In the genomic region with DNA sequence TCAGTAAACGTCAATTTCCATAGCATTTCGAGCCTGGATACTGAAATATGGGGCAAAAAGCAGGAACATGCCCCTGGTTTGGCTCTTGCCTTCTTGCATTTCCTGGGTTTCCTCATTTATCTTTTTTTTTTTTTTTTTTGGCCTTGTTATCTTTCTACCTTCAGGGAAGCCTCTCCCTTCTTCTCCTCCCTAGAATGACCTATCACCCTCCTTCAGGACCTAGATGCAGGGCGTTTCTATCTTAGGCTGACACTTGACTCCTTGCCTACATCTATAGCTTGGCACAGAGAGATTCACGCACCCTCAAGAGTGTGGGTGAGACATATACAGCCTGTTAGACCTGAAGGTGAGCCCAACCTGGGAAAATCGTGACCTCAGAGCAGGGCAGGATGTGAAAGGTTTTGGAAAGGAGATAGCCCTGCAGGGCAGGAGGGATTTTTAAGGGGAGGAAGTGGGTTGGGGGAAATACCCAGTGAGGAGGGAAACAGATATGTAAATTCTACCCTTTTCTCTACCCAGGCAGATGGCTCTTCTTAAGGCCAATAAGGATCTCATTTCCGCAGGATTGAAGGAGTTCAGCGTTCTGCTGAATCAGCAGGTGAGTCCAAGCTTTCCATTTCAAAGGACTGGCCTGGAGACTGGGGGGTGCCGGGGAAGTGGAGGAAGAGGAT, we compare ENCODE assay signal across 13 cellular contexts. TPM values are rescaled to one million over a fixed set of nuclear protein-coding genes. Genes with fewer than 3 reads are reported as not detected.
DNase-seq lines count a peak whose midpoint lies in the region; ATAC-seq, FAIRE-seq and TF ChIP-seq lines count a peak whose summit lies in the region.
"Had no signal": no experiment of that assay in that cellular context is flagged by ENCODE, and none has a peak within 500 bp of the region (broad histone marks: within the 10 kb centered on the region; RNA-seq: fewer than 3 reads in every experiment).

A gene with protein sequence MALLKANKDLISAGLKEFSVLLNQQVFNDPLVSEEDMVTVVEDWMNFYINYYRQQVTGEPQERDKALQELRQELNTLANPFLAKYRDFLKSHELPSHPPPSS (plus strand): TSS at position 284 of the 671 bp plus-strand sequence. CDS start 240 bp downstream, at position 524.

- peaks cover 11 to 26% (median 17%) of the 10 kb centered on the region in 5 donors for H3K27me3 Mint-ChIP-seq in naive thymus-derived CD4-positive, alpha-beta T cell
- H3K27me3 Mint-ChIP-seq in activated T-helper 2 cell treated with anti-CD3 and anti-CD28 coated beads, Interferon-gamma antibody, Interleukin-2, Interleukin-4, amounts not matched to agents 10 μg/mL and 5 μg/mL and 100 μg/mL, durations not matched to agents 14 hours and 24 hours and 36 hours (ENCODE audit: low read depth), result peaks cover 21% of the 10 kb centered on the region

- H2AFZ ChIP-seq in HepG2 (ENCODE audit: low read length), result no peak within 1 kb of the TSS

- TF ChIP-seq POLR2A in HepG2 (IDR thresholded peaks at IDR 0.05; ENCODE audit: insufficient read depth in 1 of 2, low read depth in 2 of 2, low read length in 2 of 2) (no peak), right lobe of liver (IDR thresholded peaks at IDR 0.05) (no peak), body of pancreas (IDR thresholded peaks at IDR 0.05) (no peak)

- DNase-seq in HepG2 (ENCODE audit: low spot score) (no peak), right lobe of liver (no peak), body of pancreas (no peak), occipital lobe (lab: John Stamatoyannopoulos, UW) (no peak), T-helper 1 cell (no peak), NCI-H1105 treated with DMSO at 0.1 percent for 48 hours (lab: John Stamatoyannopoulos, UW) (no peak)
- DNase-seq in naive thymus-derived CD4-positive, alpha-beta T cell, result no peak
- DNase-seq in activated T-helper 2 cell treated with anti-CD3 and anti-CD28 coated beads, Interferon-gamma antibody, Interleukin-2, Interleukin-4, amounts not matched to agents 10 μg/mL and 5 μg/mL and 100 μg/mL, durations not matched to agents 14 hours and 24 hours and 36 hours (ENCODE audit: low spot score), result no peak
- DNase-seq: activated CD4-positive, alpha-beta T cell treated with anti-CD3 and anti-CD28 coated beads, Interleukin-2, amount 10 ng/mL, durations not matched to agents 24 days and 14 days; C1 segment of cervical spinal cord; NCI-H1436 treated with DMSO at 0.1 percent for 48 hours; NCI-H748 treated with DMSO at 0.1 percent for 48 hours had no signal

- WGBS in HepG2 (ENCODE audit: low lambda C conversion rate), result 15% methylated on average over 8 of the region's 8 CpGs
- 39% methylated on average over 8 of the region's 8 CpGs for WGBS in right lobe of liver (ENCODE audit: insufficient coverage, low coverage, low lambda C conversion rate, missing lambda C conversion rate)
- 48 to 54% methylated on average over 8 of the region's 8 CpGs for WGBS in body of pancreas, 2 donors

- no peak for TF ChIP-seq EP300 in HepG2 (IDR thresholded peaks at IDR 0.05; ENCODE audit: low read depth in 2 of 2, low read length in 2 of 2)
- no peak for TF ChIP-seq EP300 in HepG2 (CRISPR knock-in tag; IDR thresholded peaks at IDR 0.05; ENCODE audit: borderline replicate concordance)

- H3K27me3 ChIP-seq in HepG2 (ENCODE audit: control insufficient read depth in 1 of 2, insufficient read depth in 2 of 2, low read length in 2 of 2), result peaks cover 0 to 40% of the 10 kb centered on the region in 2 experiments; a peak in 4 of 5 replicates
- no peaks in the 10 kb centered on the region for H3K27me3 ChIP-seq in right lobe of liver
- no peaks in the 10 kb centered on the region for H3K27me3 ChIP-seq in body of pancreas
- H3K27me3 ChIP-seq in naive thymus-derived CD4-positive, alpha-beta T cell (ENCODE audit: control insufficient read depth in 2 of 2, insufficient read depth in 2 of 2, low read length in 2 of 2), result no peaks in the 10 kb centered on the region

- H3K4me2 ChIP-seq in HepG2 (ENCODE audit: low read depth, low read length), result peak within 1 kb of the TSS; percentile 45; the same call in 1 of the 2 replicates

- H3K9me3 ChIP-seq in HepG2 (ENCODE audit: low read length) (no peaks in the 10 kb centered on the region), right lobe of liver (no peaks in the 10 kb centered on the region), body of pancreas (no peaks in the 10 kb centered on the region)
- H3K9me3 ChIP-seq in naive thymus-derived CD4-positive, alpha-beta T cell (ENCODE audit: control insufficient read depth in 2 of 3, low read length in 3 of 3), result no peaks in the 10 kb centered on the region

- no TSS peak for BruUV-seq in HepG2 (replicated peaks; lab: Mats Ljungman, UMichigan)

- TF ChIP-seq CTCF in HepG2 (CRISPR knock-in tag; IDR thresholded peaks at IDR 0.05), result no peak
- TF ChIP-seq CTCF in right lobe of liver (IDR thresholded peaks at IDR 0.05), result no peak
- TF ChIP-seq CTCF in body of pancreas (IDR thresholded peaks at IDR 0.05), result no peak

- CTCF ChIA-PET in HepG2 (lab: Yijun Ruan, JAX; ENCODE audit: low intra/inter-chr PET ratio, low total read pairs), result no interaction called here
- CTCF ChIA-PET in naive thymus-derived CD4-positive, alpha-beta T cell (lab: Charles Lee), result no interaction called here

- no peaks in the 10 kb centered on the region for H3K36me3 Mint-ChIP-seq in naive thymus-derived CD4-positive, alpha-beta T cell
- no peaks in the 10 kb centered on the region for H3K36me3 Mint-ChIP-seq in activated T-helper 2 cell treated with anti-CD3 and anti-CD28 coated beads, Interferon-gamma antibody, Interleukin-2, Interleukin-4, amounts not matched to agents 10 μg/mL and 5 μg/mL and 100 μg/mL, durations not matched to agents 14 hours and 24 hours and 36 hours (ENCODE audit: low read depth)

- H4K20me1 ChIP-seq in HepG2 (ENCODE audit: insufficient read depth, low read length), result no peaks in the 10 kb centered on the region

- H3K79me2 ChIP-seq in HepG2 (ENCODE audit: insufficient read depth, low read length), result no peaks in the 10 kb centered on the region

- no peaks in the 10 kb centered on the region for H3K9me3 Mint-ChIP-seq in naive thymus-derived CD4-positive, alpha-beta T cell
- no peaks in the 10 kb centered on the region for H3K9me3 Mint-ChIP-seq in activated T-helper 2 cell treated with anti-CD3 and anti-CD28 coated beads, Interferon-gamma antibody, Interleukin-2, Interleukin-4, amounts not matched to agents 10 μg/mL and 5 μg/mL and 100 μg/mL, durations not matched to agents 14 hours and 24 hours and 36 hours
- H3K9me3 Mint-ChIP-seq: activated CD4-positive, alpha-beta T cell treated with anti-CD3 and anti-CD28 coated beads, Interleukin-2, amount 10 ng/mL, durations not matched to agents 24 days and 14 days had no signal

- H3K36me3 ChIP-seq in HepG2 (replicated peaks in 1 of 2; ENCODE audit: control insufficient read depth in 1 of 2, insufficient read depth in 2 of 2, low read length in 2 of 2) (no peaks in the 10 kb centered on the region), right lobe of liver (no peaks in the 10 kb centered on the region), body of pancreas (replicated peaks in 1 of 2; ENCODE audit: insufficient read depth in 1 of 2, low read depth in 2 of 2) (no peaks in the 10 kb centered on the region)
- H3K36me3 ChIP-seq in naive thymus-derived CD4-positive, alpha-beta T cell (ENCODE audit: control insufficient read depth in 2 of 3, insufficient read depth in 3 of 3, low read length in 3 of 3), result no peaks in the 10 kb centered on the region

- H3K27ac Mint-ChIP-seq in naive thymus-derived CD4-positive, alpha-beta T cell, result peak within 1 kb of the TSS in 2 of 9 donors; percentile 16 to 34
- no peak within 1 kb of the TSS for H3K27ac Mint-ChIP-seq in activated T-helper 2 cell treated with anti-CD3 and anti-CD28 coated beads, Interferon-gamma antibody, Interleukin-2, Interleukin-4, amounts not matched to agents 10 μg/mL and 5 μg/mL and 100 μg/mL, durations not matched to agents 14 hours and 24 hours and 36 hours
- H3K27ac Mint-ChIP-seq: activated CD4-positive, alpha-beta T cell treated with anti-CD3 and anti-CD28 coated beads, Interleukin-2, amount 10 ng/mL, durations not matched to agents 24 days and 14 days had no signal

- H3K4me3 ChIP-seq in HepG2 (replicated peaks in 1 of 3; ENCODE audit: insufficient read depth in 1 of 3, low read depth in 2 of 3, low read length in 3 of 3) (no peak within 1 kb of the TSS), right lobe of liver (no peak within 1 kb of the TSS), body of pancreas (no peak within 1 kb of the TSS)
- H3K4me3 ChIP-seq in naive thymus-derived CD4-positive, alpha-beta T cell (ENCODE audit: low read length), result no peak within 1 kb of the TSS

- peak within 1 kb of the TSS in 7 of 10 donors; percentile 39 to 75 (median 66) for H3K4me3 Mint-ChIP-seq in naive thymus-derived CD4-positive, alpha-beta T cell
- H3K4me3 Mint-ChIP-seq in activated T-helper 2 cell treated with anti-CD3 and anti-CD28 coated beads, Interferon-gamma antibody, Interleukin-2, Interleukin-4, amounts not matched to agents 10 μg/mL and 5 μg/mL and 100 μg/mL, durations not matched to agents 14 hours and 24 hours and 36 hours (ENCODE audit: low read depth), result no peak within 1 kb of the TSS

- peaks cover 26% of the 10 kb centered on the region for H3K4me1 ChIP-seq in HepG2 (ENCODE audit: insufficient read depth, low read length)
- no peaks in the 10 kb centered on the region for H3K4me1 ChIP-seq in right lobe of liver
- H3K4me1 ChIP-seq in body of pancreas, result peaks cover 8% of the 10 kb centered on the region
- peaks cover 0 to 7% of the 10 kb centered on the region in 2 donors for H3K4me1 ChIP-seq in naive thymus-derived CD4-positive, alpha-beta T cell (ENCODE audit: control insufficient read depth in 2 of 2, insufficient read depth in 2 of 2, low read length in 2 of 2)

- no peak for TF ChIP-seq RAD21 in HepG2 (CRISPR knock-in tag; IDR thresholded peaks at IDR 0.05)

- peaks cover 0 to 21% (median 7%) of the 10 kb centered on the region in 7 donors for H3K4me1 Mint-ChIP-seq in naive thymus-derived CD4-positive, alpha-beta T cell
- peaks cover 7% of the 10 kb centered on the region for H3K4me1 Mint-ChIP-seq in activated T-helper 2 cell treated with anti-CD3 and anti-CD28 coated beads, Interferon-gamma antibody, Interleukin-2, Interleukin-4, amounts not matched to agents 10 μg/mL and 5 μg/mL and 100 μg/mL, durations not matched to agents 14 hours and 24 hours and 36 hours (ENCODE audit: low read depth)

- in situ Hi-C loops in HepG2 (cut with HindIII; ENCODE audit: extremely low pct_ligation_motif_present, low pct_unique_long_range_greater_than_20kb), result no loop called here

- POLR2A ChIA-PET in HepG2 (lab: Yijun Ruan, JAX), result no interaction called here
- POLR2A ChIA-PET in naive thymus-derived CD4-positive, alpha-beta T cell (lab: Charles Lee), result no interaction called here

- no peak for FAIRE-seq in HepG2 (lab: Jason Lieb, UNC)

- intact Hi-C loops in HepG2 (cut with micrococcal nuclease; ENCODE audit: unreplicated experiment) (no loop called here), right lobe of liver (cut with DNase I) (no loop called here), body of pancreas (cut with DNase I) (no loop called here)
- intact Hi-C loops in naive thymus-derived CD4-positive, alpha-beta T cell (cut with micrococcal nuclease), result no loop called here
- intact Hi-C loops in activated T-helper 2 cell treated with anti-CD3 and anti-CD28 coated beads, Interferon-gamma antibody, Interleukin-2, Interleukin-4, amounts not matched to agents 10 μg/mL and 5 μg/mL and 100 μg/mL, durations not matched to agents 14 hours and 24 hours and 36 hours (cut with micrococcal nuclease), result no loop called here

- H3K27ac ChIP-seq in HepG2 (ENCODE audit: extremely low read length, insufficient read depth, low read length) (no peak within 1 kb of the TSS), right lobe of liver (no peak within 1 kb of the TSS), body of pancreas (peak within 1 kb of the TSS; percentile 37 to 69 (median 58))
- no peak within 1 kb of the TSS for H3K27ac ChIP-seq in naive thymus-derived CD4-positive, alpha-beta T cell (ENCODE audit: low read depth, low read length)

- ATAC-seq in HepG2 (no peak), right lobe of liver (no peak), body of pancreas (no peak)
- no peak for ATAC-seq in naive thymus-derived CD4-positive, alpha-beta T cell

- H3K9ac ChIP-seq in HepG2 (ENCODE audit: insufficient read depth, low read depth, low read length), result no peak within 1 kb of the TSS

RNA-seq across cellular contexts. Expression of the gene that starts here (rescaled TPM):
- total RNA-seq in HepG2 (2016; rRNA removed; fragmentation: Illumina TruSeq; extraction: Trizol), result not detected in 2 replicates
- total RNA-seq in HepG2 (2016; cell fraction: cytosol; rRNA removed; fragmentation: Illumina TruSeq; extraction: Trizol; ENCODE audit: low read depth), result not detected in 2 replicates
- not detected in 2 replicates for total RNA-seq in HepG2 (2016; cell fraction: insoluble cytoplasmic fraction; rRNA removed; fragmentation: Illumina TruSeq; extraction: Trizol)
- not detected in 2 replicates for total RNA-seq in HepG2 (2016; cell fraction: membrane; rRNA removed; fragmentation: Illumina TruSeq; extraction: Trizol)
- total RNA-seq in HepG2 (2016; cell fraction: nucleus; rRNA removed; fragmentation: Illumina TruSeq; extraction: Trizol), result not detected in 2 replicates
- polyA plus RNA-seq in HepG2 (2011; rRNA removed), result not detected in 2 replicates
- polyA plus RNA-seq in HepG2 (2011; cell fraction: cytosol; rRNA removed), result not detected in 2 replicates
- polyA plus RNA-seq in HepG2 (2011; cell fraction: nucleus; rRNA removed), result not detected in 2 replicates
- polyA plus RNA-seq in HepG2 (2012), result not detected in 2 replicates
- polyA plus RNA-seq in HepG2 (2016; cell fraction: cytosol; fragmentation: Illumina TruSeq; extraction: Trizol; ENCODE audit: low read depth), result not detected in 2 replicates
- not detected in 2 replicates for polyA plus RNA-seq in HepG2 (2016; cell fraction: insoluble cytoplasmic fraction; fragmentation: Illumina TruSeq; extraction: Trizol; ENCODE audit: low read depth)
- not detected in 2 replicates for polyA plus RNA-seq in HepG2 (2016; cell fraction: membrane; fragmentation: Illumina TruSeq; extraction: Trizol; ENCODE audit: low read depth)
- polyA plus RNA-seq in HepG2 (2016; cell fraction: nucleus; fragmentation: Illumina TruSeq; extraction: Trizol; ENCODE audit: insufficient read depth, low read depth), result not detected in 2 replicates
- not detected in 2 replicates for polyA minus RNA-seq in HepG2 (2011; rRNA and poly(A)+ RNA removed; ENCODE audit: low replicate concordance)
- not detected in 2 replicates for polyA minus RNA-seq in HepG2 (2011; cell fraction: cytosol; rRNA and poly(A)+ RNA removed)
- polyA minus RNA-seq in HepG2 (2011; cell fraction: nucleus; rRNA and poly(A)+ RNA removed), result not detected in 2 replicates
- total RNA-seq in right lobe of liver, result 1 to 10 TPM in 3 of 6 experiments, under 1 TPM in 1, not detected in 2; 0.95 to 7.3 (median 3.0) TPM
- total RNA-seq in body of pancreas, result not detected
- not detected for total RNA-seq in naive thymus-derived CD4-positive, alpha-beta T cell
- polyA plus RNA-seq in naive thymus-derived CD4-positive, alpha-beta T cell, result not detected
- 8.1 TPM for total RNA-seq in occipital lobe
- not detected in 2 replicates for total RNA-seq in activated T-helper 2 cell treated with anti-CD3 and anti-CD28 coated beads, Interferon-gamma antibody, Interleukin-2, Interleukin-4, amounts not matched to agents 10 μg/mL and 5 μg/mL and 100 μg/mL, durations not matched to agents 14 hours and 24 hours and 36 hours
- total RNA-seq: activated CD4-positive, alpha-beta T cell treated with anti-CD3 and anti-CD28 coated beads, Interleukin-2, amount 10 ng/mL, durations not matched to agents 24 days and 14 days; smooth muscle cell had no signal
- polyA plus RNA-seq: smooth muscle cell had no signal

Comparison
In these comparisons a context has a peak if more than half of its experiments do, and no peak if none do; other contexts are left out.
1. H3K27ac ChIP-seq: peak in body of pancreas (4 of 4); none in HepG2 (single experiment), right lobe of liver (0 of 3) and naive thymus-derived CD4-positive, alpha-beta T cell (single experiment).